In genomic region chr1:109474697-109475096, GRCh38 we compare ENCODE assay signal across 16 cellular contexts. TPM values are rescaled to one million over a fixed set of nuclear protein-coding genes. Genes with fewer than 3 reads are reported as not detected.
"Had no signal": no experiment of that assay in that cellular context is flagged by ENCODE, and none has a peak within 500 bp of the region (broad histone marks: within the 10 kb centered on the region; RNA-seq: fewer than 3 reads in every experiment).

No MANE protein-coding gene starts in this region.

- H3K27ac ChIP-seq: spleen, upper lobe of left lung had no signal

- H3K9me3 ChIP-seq: spleen, upper lobe of left lung had no signal

- H3K4me3 ChIP-seq: lung, spleen, upper lobe of left lung had no signal

- H3K36me3 ChIP-seq: spleen, upper lobe of left lung had no signal

- H3K4me1 ChIP-seq: spleen, upper lobe of left lung had no signal

- DNase-seq: activated CD4-positive, alpha-beta T cell treated with anti-CD3 and anti-CD28 coated beads for 1 hour; activated gamma-delta T cell; aorta; caudate nucleus; effector CD4-positive, alpha-beta T cell; foreskin fibroblast; glutamatergic neuron; naive thymus-derived CD4-positive, alpha-beta T cell; occipital lobe; spleen; stimulated activated CD4-positive, alpha-beta T cell treated with anti-CD3 and anti-CD28 coated beads, Interleukin-4, amount 100 ng/mL, for 1 hour; stimulated activated naive CD4-positive, alpha-beta T cell; SW 1271; T-helper 17 cell; upper lobe of left lung had no signal

- ATAC-seq: naive thymus-derived CD4-positive, alpha-beta T cell; T-helper 17 cell had no signal

- H3K27me3 ChIP-seq: upper lobe of left lung had no signal

RNA-seq across cellular contexts. Expression of gene SYPL2, which starts 8.4 kb away (rescaled TPM):
- total RNA-seq: naive thymus-derived CD4-positive, alpha-beta T cell; occipital lobe; T-helper 17 cell had no signal
